In genomic region chr11:66639814-66640183, GRCh38 we compare ENCODE assay signal across 8 cellular contexts. TPM values are rescaled to one million over a fixed set of nuclear protein-coding genes. Genes with fewer than 3 reads are reported as not detected.
DNase-seq lines count a peak whose midpoint lies in the region; ATAC-seq and TF ChIP-seq lines count a peak whose summit lies in the region.
"Not testable (repeated sequence)": the region's sequence is repeated elsewhere in the genome, so short reads cannot be mapped to it uniquely, and the experiment has no call there.

No MANE protein-coding gene starts in this region.

- ATAC-seq in right cardiac atrium: not testable (repeated sequence)

- H3K4me3 Mint-ChIP-seq in HFFc6 (peak overlapping the region; percentile 97), nephron progenitor cell (peak overlapping the region; percentile 93)
- peak overlapping the region; percentile 94 for H3K4me3 Mint-ChIP-seq in activated naive CD4-positive, alpha-beta T cell treated with anti-CD3 and anti-CD28 coated beads, Interleukin-2, amount 10 ng/mL, durations not matched to agents 7 days and 5 days
- peak overlapping the region; percentile 90 for H3K4me3 Mint-ChIP-seq in stimulated activated naive CD8-positive, alpha-beta T cell treated with anti-CD3 and anti-CD28 coated beads, Interleukin-15, Interleukin-2, amounts not matched to agents 100 ng/mL and 50 ng/mL, for 24 hours

- H3K27me3 Mint-ChIP-seq in HFFc6 (ENCODE audit: insufficient read depth): peaks cover 15% of the 10 kb centered on the region
- H3K27me3 Mint-ChIP-seq in activated naive CD4-positive, alpha-beta T cell treated with anti-CD3 and anti-CD28 coated beads, Interleukin-2, amount 10 ng/mL, durations not matched to agents 7 days and 5 days; nephron progenitor cell (ENCODE audit: low read depth, poor library complexity); stimulated activated naive CD8-positive, alpha-beta T cell treated with anti-CD3 and anti-CD28 coated beads, Interleukin-15, Interleukin-2, amounts not matched to agents 100 ng/mL and 50 ng/mL, for 24 hours: not testable (repeated sequence)

- H3K36me3 ChIP-seq in BE2C: peaks cover 61% of the 10 kb centered on the region
- peaks cover 94% of the 10 kb centered on the region for H3K36me3 ChIP-seq in SJSA1
- H3K36me3 ChIP-seq in duodenal mucosa (ENCODE audit: control insufficient read depth in 1 of 2, insufficient read depth in 2 of 2, low read length in 2 of 2): peaks cover 14 to 48% of the 10 kb centered on the region in 2 donors

- H3K4me1 ChIP-seq in BE2C: not testable (repeated sequence)
- H3K4me1 ChIP-seq in SJSA1 (replicated peaks) (peaks cover 39% of the 10 kb centered on the region), duodenal mucosa (ENCODE audit: control insufficient read depth in 1 of 2, insufficient read depth in 2 of 2, low read length in 2 of 2) (peaks cover 60 to 63% of the 10 kb centered on the region in 2 donors), right cardiac atrium (ENCODE audit: control insufficient read depth, insufficient read depth, low read length) (peaks cover 18% of the 10 kb centered on the region)

- peak overlapping the region; percentile 97 for H3K27ac Mint-ChIP-seq in HFFc6
- peak overlapping the region; percentile 96 for H3K27ac Mint-ChIP-seq in activated naive CD4-positive, alpha-beta T cell treated with anti-CD3 and anti-CD28 coated beads, Interleukin-2, amount 10 ng/mL, durations not matched to agents 7 days and 5 days
- H3K27ac Mint-ChIP-seq in nephron progenitor cell: peak overlapping the region; percentile 100
- H3K27ac Mint-ChIP-seq in stimulated activated naive CD8-positive, alpha-beta T cell treated with anti-CD3 and anti-CD28 coated beads, Interleukin-15, Interleukin-2, amounts not matched to agents 100 ng/mL and 50 ng/mL, for 24 hours: peak overlapping the region; percentile 97

- not testable (repeated sequence) for H3K27me3 ChIP-seq in BE2C; SJSA1 (replicated peaks); duodenal mucosa (ENCODE audit: control insufficient read depth in 1 of 2, insufficient read depth in 2 of 2, low read length in 2 of 2); right cardiac atrium (ENCODE audit: control insufficient read depth, insufficient read depth)

- CTCF ChIA-PET in activated naive CD4-positive, alpha-beta T cell treated with anti-CD3 and anti-CD28 coated beads, Interleukin-2, amount 10 ng/mL, durations not matched to agents 7 days and 5 days (lab: Charles Lee): interaction anchor here (1.3 to 1.6 kb wide), 2 partner anchors 9 to 39 kb away, joined by 4 to 6 read pairs; no protein-coding TSS in a partner anchor

- intact Hi-C loops in right cardiac atrium (cut with DNase I): not testable (repeated sequence)

- H3K9me3 Mint-ChIP-seq in HFFc6; activated naive CD4-positive, alpha-beta T cell treated with anti-CD3 and anti-CD28 coated beads, Interleukin-2, amount 10 ng/mL, durations not matched to agents 7 days and 5 days; nephron progenitor cell; stimulated activated naive CD8-positive, alpha-beta T cell treated with anti-CD3 and anti-CD28 coated beads, Interleukin-15, Interleukin-2, amounts not matched to agents 100 ng/mL and 50 ng/mL, for 24 hours: not testable (repeated sequence)

- peak overlapping the region; percentile 94 for H3K4me3 ChIP-seq in BE2C (ENCODE audit: low read depth, low read length)
- peak overlapping the region; percentile 58 for H3K4me3 ChIP-seq in SJSA1
- H3K4me3 ChIP-seq in duodenal mucosa (ENCODE audit: low read depth in 1 of 2, low read length in 2 of 2): peak overlapping the region; percentile 95 to 99
- peak overlapping the region; percentile 41 for H3K4me3 ChIP-seq in right cardiac atrium (ENCODE audit: low read length)

- H3K27ac ChIP-seq in SJSA1; duodenal mucosa (ENCODE audit: low read depth, low read length); right cardiac atrium (ENCODE audit: low read length): not testable (repeated sequence)

- WGBS in right cardiac atrium: 41% methylated on average over 10 of the region's 10 CpGs

- H3K36me3 Mint-ChIP-seq in HFFc6 (ENCODE audit: low read depth) (peaks cover 64% of the 10 kb centered on the region), nephron progenitor cell (ENCODE audit: low read depth) (peaks cover 74% of the 10 kb centered on the region)
- peaks cover 72% of the 10 kb centered on the region for H3K36me3 Mint-ChIP-seq in activated naive CD4-positive, alpha-beta T cell treated with anti-CD3 and anti-CD28 coated beads, Interleukin-2, amount 10 ng/mL, durations not matched to agents 7 days and 5 days
- H3K36me3 Mint-ChIP-seq in stimulated activated naive CD8-positive, alpha-beta T cell treated with anti-CD3 and anti-CD28 coated beads, Interleukin-15, Interleukin-2, amounts not matched to agents 100 ng/mL and 50 ng/mL, for 24 hours (ENCODE audit: low read depth): peaks cover 88% of the 10 kb centered on the region

- DNase-seq in BE2C; HFFc6; SJSA1 (ENCODE audit: low read depth in 1 of 2, low spot score in 2 of 2); activated naive CD4-positive, alpha-beta T cell treated with anti-CD3 and anti-CD28 coated beads, Interleukin-2, amount 10 ng/mL, durations not matched to agents 7 days and 5 days; nephron progenitor cell: not testable (repeated sequence)
- peak in 1 of 3 donors; percentile 11 for DNase-seq in right cardiac atrium

- H3K9ac ChIP-seq in duodenal mucosa (ENCODE audit: low read depth in 1 of 2, low read length in 2 of 2): peak overlapping the region in 1 of 2 donors; percentile 94

- not testable (repeated sequence) for H3K9me3 ChIP-seq in BE2C; SJSA1 (replicated peaks); duodenal mucosa (ENCODE audit: control insufficient read depth in 1 of 2, low read length in 2 of 2); right cardiac atrium (ENCODE audit: control insufficient read depth, low read length)

- H3K4me1 Mint-ChIP-seq in HFFc6 (ENCODE audit: low read depth) (peaks cover 73% of the 10 kb centered on the region), nephron progenitor cell (peaks cover 68% of the 10 kb centered on the region)
- H3K4me1 Mint-ChIP-seq in activated naive CD4-positive, alpha-beta T cell treated with anti-CD3 and anti-CD28 coated beads, Interleukin-2, amount 10 ng/mL, durations not matched to agents 7 days and 5 days: peaks cover 75% of the 10 kb centered on the region
- peaks cover 76% of the 10 kb centered on the region for H3K4me1 Mint-ChIP-seq in stimulated activated naive CD8-positive, alpha-beta T cell treated with anti-CD3 and anti-CD28 coated beads, Interleukin-15, Interleukin-2, amounts not matched to agents 100 ng/mL and 50 ng/mL, for 24 hours (ENCODE audit: low read depth)

- not testable (repeated sequence) for TF ChIP-seq CTCF in BE2C (IDR thresholded peaks at IDR 0.05; ENCODE audit: low read depth, low read length); HFFc6 (IDR thresholded peaks at IDR 0.05); nephron progenitor cell (IDR thresholded peaks at IDR 0.05)

RNA-seq across cellular contexts. Expression of gene RBM4, which starts 1.3 kb away (rescaled TPM):
- 307 TPM for polyA plus RNA-seq in BE2C (2012; ENCODE audit: insufficient read depth, insufficient read length, low read depth)
- 100 to 1,000 TPM; 130 to 147 (median 134) TPM for total RNA-seq in HFFc6 (2021; fragmentation: NEBNext Ultra II Directional; extraction: Animal tissue kit (Norgen Biotek cat#: 25700))
- total RNA-seq in SJSA1 (2014; rRNA removed; shearing (Covaris generic)): 136 and 170 TPM in 2 replicates
- total RNA-seq in right cardiac atrium: 10 to 100 TPM; 66.9 to 77.9 (median 68.3) TPM
- polyA plus RNA-seq in right cardiac atrium: 63.3 TPM

RNA-seq across cellular contexts. Expression of gene RBM14, which starts 23.4 kb away (rescaled TPM):
- polyA plus RNA-seq in BE2C (2012; ENCODE audit: insufficient read depth, insufficient read length, low read depth): 77.7 TPM
- 10 to 100 TPM; 54.1 to 71.5 (median 64.9) TPM for total RNA-seq in HFFc6 (2021; fragmentation: NEBNext Ultra II Directional; extraction: Animal tissue kit (Norgen Biotek cat#: 25700))
- 33.1 and 57.8 TPM in 2 replicates for total RNA-seq in SJSA1 (2014; rRNA removed; shearing (Covaris generic))
- total RNA-seq in right cardiac atrium: 10 to 100 TPM; 30.8 to 45.6 (median 33.6) TPM
- 28.1 TPM for polyA plus RNA-seq in right cardiac atrium

RNA-seq across cellular contexts. Expression of gene RBM4B, which starts 37.9 kb away (rescaled TPM):
- polyA plus RNA-seq in BE2C (2012; ENCODE audit: insufficient read depth, insufficient read length, low read depth): 27.9 TPM
- 10 to 100 TPM; 17.0 to 21.1 (median 18.2) TPM for total RNA-seq in HFFc6 (2021; fragmentation: NEBNext Ultra II Directional; extraction: Animal tissue kit (Norgen Biotek cat#: 25700))
- 39.7 and 47.8 TPM in 2 replicates for total RNA-seq in SJSA1 (2014; rRNA removed; shearing (Covaris generic))
- total RNA-seq in right cardiac atrium: 10 to 100 TPM in 3 of 4 donors, 1 to 10 TPM in 1; 9.0 to 15.7 (median 12.2) TPM
- polyA plus RNA-seq in right cardiac atrium: 11.5 TPM

RNA-seq across cellular contexts. Expression of gene CCS, which starts 46.8 kb away (rescaled TPM):
- 55.7 TPM for polyA plus RNA-seq in BE2C (2012; ENCODE audit: insufficient read depth, insufficient read length, low read depth)
- total RNA-seq in HFFc6 (2021; fragmentation: NEBNext Ultra II Directional; extraction: Animal tissue kit (Norgen Biotek cat#: 25700)): 10 to 100 TPM; 25.8 to 27.4 (median 26.5) TPM
- total RNA-seq in SJSA1 (2014; rRNA removed; shearing (Covaris generic)): 44.8 and 46.6 TPM in 2 replicates
- 10 to 100 TPM; 30.3 to 40.2 (median 34.2) TPM for total RNA-seq in right cardiac atrium
- 45.8 TPM for polyA plus RNA-seq in right cardiac atrium

RNA-seq across cellular contexts. Expression of gene CCDC87, which starts 46.9 kb away (rescaled TPM):
- polyA plus RNA-seq in BE2C (2012; ENCODE audit: insufficient read depth, insufficient read length, low read depth): 0.52 TPM
- under 1 TPM; 0.19 to 0.66 (median 0.37) TPM for total RNA-seq in HFFc6 (2021; fragmentation: NEBNext Ultra II Directional; extraction: Animal tissue kit (Norgen Biotek cat#: 25700))
- 0.34 TPM in 1 of 2 replicates, not detected in the other for total RNA-seq in SJSA1 (2014; rRNA removed; shearing (Covaris generic))
- under 1 TPM; 0.53 to 0.99 (median 0.68) TPM for total RNA-seq in right cardiac atrium
- 0.43 TPM for polyA plus RNA-seq in right cardiac atrium

Comparison
In these comparisons a context has a peak if more than half of its experiments do, and no peak if none do; other contexts are left out.
1. H3K4me3 ChIP-seq: peak in every context shown above with its lines; median percentile 97 in duodenal mucosa; 94 in BE2C; 58 in SJSA1; 41 in right cardiac atrium.